ENCODE assay signal across 11 cellular contexts in the genomic region with DNA sequence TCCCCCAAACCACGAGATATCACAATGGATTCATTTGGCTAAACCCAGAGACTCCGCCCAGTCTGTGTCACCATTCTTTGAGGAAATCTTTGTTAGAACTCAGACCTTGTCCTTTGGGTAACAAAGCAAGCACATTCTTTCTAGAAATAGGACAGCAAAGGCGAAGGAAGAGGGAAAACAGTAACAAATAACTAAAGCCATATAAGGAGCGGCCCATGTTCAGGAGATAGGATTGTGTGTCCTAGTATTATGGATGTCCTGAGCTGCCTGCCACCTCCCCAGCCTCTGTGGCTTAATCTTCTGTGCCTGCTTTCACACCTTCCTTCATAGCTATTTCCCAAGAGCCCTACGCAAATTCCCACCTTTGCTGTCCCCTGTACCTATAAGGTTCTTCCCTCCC. TPM values are rescaled to one million over a fixed set of nuclear protein-coding genes. Genes with fewer than 3 reads are reported as not detected.
DNase-seq lines count a peak whose midpoint lies in the region; ATAC-seq and TF ChIP-seq lines count a peak whose summit lies in the region.
"Had no signal": no experiment of that assay in that cellular context is flagged by ENCODE, and none has a peak within 500 bp of the region (broad histone marks: within the 10 kb centered on the region; RNA-seq: fewer than 3 reads in every experiment).

No MANE protein-coding gene starts in this region.

- H3K4me2 ChIP-seq in SK-N-SH = peak overlapping the region; percentile 73; the same call in 1 of the 2 replicates

- peak overlapping the region; percentile 67; the same call in 1 of the 2 replicates for H3K9ac ChIP-seq in SK-N-SH

- H3K79me2 ChIP-seq in SK-N-SH (ENCODE audit: insufficient read depth) = peaks cover 100% of the 10 kb centered on the region

- 78% methylated on average over 5 of the region's 5 CpGs for WGBS in SK-N-SH (ENCODE audit: low lambda C conversion rate)
- WGBS in psoas muscle, 3 donors = 53 to 69% (median 61%) methylated on average over 5 of the region's 5 CpGs

- H3K4me1 ChIP-seq in SK-N-SH (ENCODE audit: control insufficient read depth in 1 of 2, insufficient read depth in 2 of 2, low read depth in 1 of 2, low read length in 1 of 2) (peaks cover 9 to 40% of the 10 kb centered on the region in 2 experiments), cardiac muscle cell (ENCODE audit: low read depth) (peaks cover 54% of the 10 kb centered on the region), psoas muscle (peaks cover 63% of the 10 kb centered on the region)

- H2AFZ ChIP-seq in SK-N-SH (ENCODE audit: low read depth) = no peak overlapping the region

- in situ Hi-C loops in Caki2 (cut with HindIII; ENCODE audit: low pct_unique_long_range_greater_than_20kb, low sequenced_read_pairs) = no loop called here

- H3K27me3 ChIP-seq in SK-N-SH (ENCODE audit: insufficient read depth) (no peaks in the 10 kb centered on the region), cardiac muscle cell (no peaks in the 10 kb centered on the region), psoas muscle (ENCODE audit: insufficient read depth in 3 of 3, low read length in 2 of 3) (no peaks in the 10 kb centered on the region)

- POLR2A ChIA-PET in SK-N-SH (lab: Yijun Ruan, JAX) = no interaction called here

- CTCF ChIA-PET in SK-N-SH (lab: Yijun Ruan, JAX) = interaction anchor here (1.8 to 2.2 kb wide), 3 partner anchors 9 to 19 kb away, joined by 5 to 10 read pairs (median 9); no protein-coding TSS in a partner anchor

- intact Hi-C loops in psoas muscle (cut with DNase I) = no loop called here

- peak; percentile 37 for DNase-seq in Caki2 (ENCODE audit: low read depth)
- DNase-seq in SK-N-SH = no peak
- peak in 1 of 2 donors; percentile 34 for DNase-seq in cardiac muscle cell (ENCODE audit: low read depth in 1 of 2, low spot score in 1 of 2)
- DNase-seq in psoas muscle = no peak
- DNase-seq in HK-2 (ENCODE audit: unreplicated experiment) = no peak
- no peak for DNase-seq in NCI-H1417 (lab: John Stamatoyannopoulos, UW)
- DNase-seq in putamen (ENCODE audit: low spot score) = no peak
- no peak for DNase-seq in stimulated activated naive CD8-positive, alpha-beta T cell treated with anti-CD3 and anti-CD28 coated beads, Interleukin-15, Interleukin-2, amounts not matched to agents 100 U/mL and 50 U/mL, for 24 hours
- DNase-seq: C1 segment of cervical spinal cord; NK-92 treated with Interleukin-12 subunit alpha and Interleukin-12 subunit beta, amount 100 ng/mL, for 24 hours; WERI-Rb-1 had no signal

- H3K4me3 ChIP-seq in SK-N-SH (ENCODE audit: low read depth in 2 of 2, low read length in 1 of 2) = no peak overlapping the region; a peak in 1 of 4 replicates
- H3K4me3 ChIP-seq in cardiac muscle cell = no peak overlapping the region
- peak overlapping the region; percentile 61 for H3K4me3 ChIP-seq in psoas muscle

- H3K27ac ChIP-seq in SK-N-SH (ENCODE audit: low read depth in 2 of 2, low read length in 1 of 2) (peak overlapping the region; percentile 79 to 91; a peak in 3 of 4 replicates), cardiac muscle cell (peak overlapping the region; percentile 56), psoas muscle (peak overlapping the region; percentile 85)
- H3K27ac ChIP-seq: WERI-Rb-1 had no signal

- no peak for TF ChIP-seq RAD21 in SK-N-SH (IDR thresholded peaks at IDR 0.05; ENCODE audit: low read length)

- ATAC-seq in psoas muscle = peak in 3 of 4 donors; percentile 37 to 59 (median 55)
- no peak for ATAC-seq in stimulated activated naive CD8-positive, alpha-beta T cell treated with anti-CD3 and anti-CD28 coated beads, Interleukin-15, Interleukin-2, amounts not matched to agents 100 U/mL and 50 U/mL, for 24 hours

- peaks cover 64% of the 10 kb centered on the region for H3F3A ChIP-seq in SK-N-SH (replicated peaks; ENCODE audit: insufficient read depth)

- TF ChIP-seq CTCF in SK-N-SH (IDR thresholded peaks at IDR 0.05) (no peak), cardiac muscle cell (IDR thresholded peaks at IDR 0.05; ENCODE audit: low read depth, low read length) (no peak), psoas muscle (IDR thresholded peaks at IDR 0.05) (no peak)

- H3K9me2 ChIP-seq in SK-N-SH = no peaks in the 10 kb centered on the region

- TF ChIP-seq EP300 in SK-N-SH (IDR thresholded peaks at IDR 0.05; ENCODE audit: borderline replicate concordance in 1 of 2, low read depth in 1 of 2, low read length in 1 of 2) = no peak

- H3K9me3 ChIP-seq in SK-N-SH (no peaks in the 10 kb centered on the region), cardiac muscle cell (ENCODE audit: low read depth) (no peaks in the 10 kb centered on the region), psoas muscle (no peaks in the 10 kb centered on the region)

- peaks cover 0 to 20% of the 10 kb centered on the region in 2 experiments for H3K36me3 ChIP-seq in SK-N-SH (replicated peaks in 1 of 2; ENCODE audit: control insufficient read depth in 1 of 2, insufficient read depth in 2 of 2, low read length in 1 of 2)
- H3K36me3 ChIP-seq in cardiac muscle cell = no peaks in the 10 kb centered on the region
- H3K36me3 ChIP-seq in psoas muscle (ENCODE audit: insufficient read depth in 1 of 2, low read depth in 1 of 2) = no peaks in the 10 kb centered on the region
- H3K36me3 ChIP-seq: WERI-Rb-1 had no signal

- H4K20me1 ChIP-seq in SK-N-SH (ENCODE audit: insufficient read depth) = peaks cover 27% of the 10 kb centered on the region; the same call in 1 of the 2 replicates

TF ChIP-seq in SK-N-SH, 30 proteins besides CTCF, POLR2A, EP300 and RAD21:
- no peak for TF ChIP-seq NFIC (IDR thresholded peaks at IDR 0.05; ENCODE audit: borderline replicate concordance)
- TF ChIP-seq PBX3 (IDR thresholded peaks at IDR 0.05) = no peak
- TF ChIP-seq, protein P1, sequence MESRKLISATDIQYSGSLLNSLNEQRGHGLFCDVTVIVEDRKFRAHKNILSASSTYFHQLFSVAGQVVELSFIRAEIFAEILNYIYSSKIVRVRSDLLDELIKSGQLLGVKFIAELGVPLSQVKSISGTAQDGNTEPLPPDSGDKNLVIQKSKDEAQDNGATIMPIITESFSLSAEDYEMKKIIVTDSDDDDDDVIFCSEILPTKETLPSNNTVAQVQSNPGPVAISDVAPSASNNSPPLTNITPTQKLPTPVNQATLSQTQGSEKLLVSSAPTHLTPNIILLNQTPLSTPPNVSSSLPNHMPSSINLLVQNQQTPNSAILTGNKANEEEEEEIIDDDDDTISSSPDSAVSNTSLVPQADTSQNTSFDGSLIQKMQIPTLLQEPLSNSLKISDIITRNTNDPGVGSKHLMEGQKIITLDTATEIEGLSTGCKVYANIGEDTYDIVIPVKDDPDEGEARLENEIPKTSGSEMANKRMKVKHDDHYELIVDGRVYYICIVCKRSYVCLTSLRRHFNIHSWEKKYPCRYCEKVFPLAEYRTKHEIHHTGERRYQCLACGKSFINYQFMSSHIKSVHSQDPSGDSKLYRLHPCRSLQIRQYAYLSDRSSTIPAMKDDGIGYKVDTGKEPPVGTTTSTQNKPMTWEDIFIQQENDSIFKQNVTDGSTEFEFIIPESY (IDR thresholded peaks at IDR 0.05; ENCODE audit: borderline replicate concordance, low read depth) = no peak
- TF ChIP-seq FOSL2 (IDR thresholded peaks at IDR 0.05; ENCODE audit: borderline replicate concordance, low read depth) = no peak
- TF ChIP-seq GABPA (IDR thresholded peaks at IDR 0.05; ENCODE audit: low read depth) = no peak
- no peak for TF ChIP-seq MAX (IDR thresholded peaks at IDR 0.05; ENCODE audit: low read depth)
- no peak for TF ChIP-seq MEF2A (IDR thresholded peaks at IDR 0.05; ENCODE audit: borderline replicate concordance, low read depth)

RNA-seq across cellular contexts. Expression of gene UACA, which starts 59.9 kb away (rescaled TPM):
- 8.0 and 16.2 TPM in 2 replicates for total RNA-seq in Caki2 (2014; rRNA removed; shearing (Covaris generic); ENCODE audit: low replicate concordance)
- polyA plus RNA-seq in SK-N-SH (2012; rRNA removed) = 35.9 and 57.1 TPM in 2 replicates
- polyA plus RNA-seq in SK-N-SH (2012; cell fraction: cytosol; rRNA removed) = 21.5 and 27.6 TPM in 2 replicates
- polyA plus RNA-seq in SK-N-SH (2012; cell fraction: nucleus; rRNA removed) = 156 and 175 TPM in 2 replicates
- 58.7 and 127 TPM in 2 replicates for total RNA-seq in cardiac muscle cell
- 155 and 297 TPM in 2 replicates for polyA plus RNA-seq in cardiac muscle cell
- total RNA-seq in psoas muscle = 100 to 1,000 TPM; 138 to 426 (median 194) TPM
- 10 to 100 TPM; 17.0 to 95.3 (median 74.5) TPM for polyA plus RNA-seq in psoas muscle
